13 cellular contexts compared by ENCODE assay signal in the genomic region with DNA sequence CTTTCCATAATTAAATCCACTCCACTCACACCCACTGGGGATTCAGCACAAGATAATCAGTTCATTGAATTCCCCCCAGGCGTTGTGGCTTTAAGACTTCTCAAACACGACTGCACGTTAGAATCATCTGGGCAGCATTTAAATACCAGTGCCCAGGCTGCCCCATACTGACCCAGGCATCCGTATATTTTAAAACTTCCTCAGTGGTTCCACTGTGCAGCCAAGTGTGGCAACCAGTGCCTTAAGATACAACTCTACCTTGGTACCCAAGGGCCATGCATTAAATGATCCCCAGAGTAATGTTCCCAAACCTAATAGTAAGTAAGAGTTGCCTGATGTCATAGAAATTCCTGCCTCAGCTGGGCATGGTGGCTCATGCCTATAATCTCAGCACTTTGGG. TPM values are rescaled to one million over a fixed set of nuclear protein-coding genes. Genes with fewer than 3 reads are reported as not detected.
DNase-seq lines count a peak whose midpoint lies in the region; ATAC-seq and TF ChIP-seq lines count a peak whose summit lies in the region.
"Had no signal": no experiment of that assay in that cellular context is flagged by ENCODE, and none has a peak within 500 bp of the region (broad histone marks: within the 10 kb centered on the region; RNA-seq: fewer than 3 reads in every experiment).

No MANE protein-coding gene starts in this region.

- peak overlapping the region; percentile 74 for H3K27ac Mint-ChIP-seq in MCF 10A (ENCODE audit: low read depth, unreplicated experiment)
- no peak overlapping the region for H3K27ac Mint-ChIP-seq in mesothelial cell of epicardium
- H3K27ac Mint-ChIP-seq in CD14-positive monocyte = no peak overlapping the region
- no peak overlapping the region for H3K27ac Mint-ChIP-seq in activated CD4-positive, alpha-beta T cell treated with anti-CD3 and anti-CD28 coated beads, Interleukin-2, amount 10 ng/mL, durations not matched to agents 24 days and 14 days

- H3K4me3 Mint-ChIP-seq in MCF 10A (ENCODE audit: unreplicated experiment) (no peak overlapping the region), mesothelial cell of epicardium (no peak overlapping the region), CD14-positive monocyte (no peak overlapping the region)
- no peak overlapping the region for H3K4me3 Mint-ChIP-seq in activated CD4-positive, alpha-beta T cell treated with anti-CD3 and anti-CD28 coated beads, Interleukin-2, amount 10 ng/mL, durations not matched to agents 24 days and 14 days

- H3K36me3 Mint-ChIP-seq in MCF 10A (ENCODE audit: insufficient read depth, unreplicated experiment) (peaks cover 11% of the 10 kb centered on the region), mesothelial cell of epicardium (no peaks in the 10 kb centered on the region), CD14-positive monocyte (peaks cover 5 to 7% of the 10 kb centered on the region in 2 donors)
- no peaks in the 10 kb centered on the region for H3K36me3 Mint-ChIP-seq in activated CD4-positive, alpha-beta T cell treated with anti-CD3 and anti-CD28 coated beads, Interleukin-2, amount 10 ng/mL, durations not matched to agents 24 days and 14 days (ENCODE audit: low read depth)

- ATAC-seq in GM18909 (IDR thresholded peaks at IDR 0.05; ENCODE audit: poor library complexity, unreplicated experiment) (peak; percentile 16), HG03354 (IDR thresholded peaks at IDR 0.05; ENCODE audit: poor library complexity, severe bottlenecking, unreplicated experiment) (peak; percentile 27)
- ATAC-seq: stimulated activated naive CD8-positive, alpha-beta T cell treated with anti-CD3 and anti-CD28 coated beads, Interleukin-15, Interleukin-2, amounts not matched to agents 100 U/mL and 50 U/mL, for 24 hours had no signal

- BruUV-seq in MCF 10A (replicated peaks; lab: Mats Ljungman, UMichigan) = no TSS peak

- H3K27me3 Mint-ChIP-seq in MCF 10A (ENCODE audit: insufficient read depth, unreplicated experiment) (no peaks in the 10 kb centered on the region), mesothelial cell of epicardium (ENCODE audit: low read depth) (no peaks in the 10 kb centered on the region), CD14-positive monocyte (ENCODE audit: low read depth in 3 of 3) (peaks cover 0 to 3% (median 0%) of the 10 kb centered on the region in 3 donors)
- H3K27me3 Mint-ChIP-seq in activated CD4-positive, alpha-beta T cell treated with anti-CD3 and anti-CD28 coated beads, Interleukin-2, amount 10 ng/mL, durations not matched to agents 24 days and 14 days = peaks cover 20% of the 10 kb centered on the region

- DNase-seq in MCF 10A (ENCODE audit: unreplicated experiment) = no peak
- DNase-seq in renal cortical epithelial cell (ENCODE audit: low read depth) = peak; percentile 65
- no peak for DNase-seq in mesothelial cell of epicardium (ENCODE audit: low spot score in 2 of 2, unreplicated experiment in 2 of 2)
- DNase-seq in NCI-H748 treated with DMSO at 0.1 percent for 48 hours (lab: John Stamatoyannopoulos, UW) = no peak
- DNase-seq in CD14-positive monocyte (ENCODE audit: low spot score) = no peak
- no peak for DNase-seq in activated CD4-positive, alpha-beta T cell treated with anti-CD3 and anti-CD28 coated beads, Interleukin-2, amount 10 ng/mL, durations not matched to agents 24 days and 14 days
- DNase-seq: C1 segment of cervical spinal cord; Kasumi-1; NCI-H146; ovary; stimulated activated naive CD8-positive, alpha-beta T cell treated with anti-CD3 and anti-CD28 coated beads, Interleukin-15, Interleukin-2, amounts not matched to agents 100 U/mL and 50 U/mL, for 24 hours had no signal

- H3K9me3 Mint-ChIP-seq in MCF 10A (ENCODE audit: unreplicated experiment) (no peaks in the 10 kb centered on the region), mesothelial cell of epicardium (no peaks in the 10 kb centered on the region), CD14-positive monocyte (no peaks in the 10 kb centered on the region)
- H3K9me3 Mint-ChIP-seq in activated CD4-positive, alpha-beta T cell treated with anti-CD3 and anti-CD28 coated beads, Interleukin-2, amount 10 ng/mL, durations not matched to agents 24 days and 14 days = no peaks in the 10 kb centered on the region

- TF ChIP-seq CTCF in MCF 10A (IDR thresholded peaks at IDR 0.05; ENCODE audit: unreplicated experiment) = no peak
- TF ChIP-seq CTCF in mesothelial cell of epicardium (IDR thresholded peaks at IDR 0.05; ENCODE audit: unreplicated experiment) = no peak
- no peak for TF ChIP-seq CTCF in CD14-positive monocyte (IDR thresholded peaks at IDR 0.05)

- CTCF ChIA-PET in MCF 10A (lab: Yijun Ruan, JAX) = interaction anchor here (1.9 kb wide), 1 partner anchor 45 kb away, joined by 17 read pairs; no protein-coding TSS in a partner anchor

- intact Hi-C loops in MCF 10A (cut with micrococcal nuclease) = loop anchor here (1.0 kb wide), 1 partner anchor 55 kb away; no protein-coding TSS in a partner anchor
- intact Hi-C loops in CD14-positive monocyte (cut with micrococcal nuclease) = no loop called here
- intact Hi-C loops in activated CD4-positive, alpha-beta T cell treated with anti-CD3 and anti-CD28 coated beads, Interleukin-2, amount 10 ng/mL, durations not matched to agents 24 days and 14 days (cut with micrococcal nuclease) = no loop called here

- POLR2A ChIA-PET in MCF 10A (lab: Yijun Ruan, JAX) = interaction anchor here (0.9 to 4.5 kb wide), 12 partner anchors 8 to 106 kb away, joined by 3 to 51 read pairs (median 10); a partner anchor contains a TSS

- peaks cover 25% of the 10 kb centered on the region for H3K4me1 Mint-ChIP-seq in MCF 10A (ENCODE audit: insufficient read depth, unreplicated experiment)
- H3K4me1 Mint-ChIP-seq in mesothelial cell of epicardium = peaks cover 21% of the 10 kb centered on the region
- no peaks in the 10 kb centered on the region for H3K4me1 Mint-ChIP-seq in CD14-positive monocyte
- no peaks in the 10 kb centered on the region for H3K4me1 Mint-ChIP-seq in activated CD4-positive, alpha-beta T cell treated with anti-CD3 and anti-CD28 coated beads, Interleukin-2, amount 10 ng/mL, durations not matched to agents 24 days and 14 days

RNA-seq across cellular contexts. Expression of a gene that starts 54.3 kb away (rescaled TPM):
- total RNA-seq in MCF 10A (2022) (353 and 371 TPM in 2 replicates), renal cortical epithelial cell (398 and 823 TPM in 2 replicates), mesothelial cell of epicardium (207 to 233 TPM (median 209 TPM) in 3 replicates)
- 100 to 1,000 TPM; 202 to 221 TPM for polyA plus RNA-seq in CD14-positive monocyte
- 489 and 490 TPM in 2 replicates for total RNA-seq in activated CD4-positive, alpha-beta T cell treated with anti-CD3 and anti-CD28 coated beads, Interleukin-2, amount 10 ng/mL, durations not matched to agents 24 days and 14 days
